2 cellular contexts compared by ENCODE assay signal in genomic region chr18:45559258-45559657, GRCh38.
TF ChIP-seq lines count a peak whose summit lies in the region.

No MANE protein-coding gene starts in this region.

TF ChIP-seq in HepG2, 621 proteins besides CTCF, POLR2A, EP300 and RAD21:
- no peak for TF ChIP-seq ZFX (CRISPR knock-in tag; IDR thresholded peaks at IDR 0.05; ENCODE audit: low read depth)
- no peak for TF ChIP-seq ZNF580 (CRISPR knock-in tag; IDR thresholded peaks at IDR 0.05; ENCODE audit: borderline replicate concordance, low read depth)
- TF ChIP-seq CREB3 (CRISPR knock-in tag; IDR thresholded peaks at IDR 0.05): no peak
- no peak for TF ChIP-seq ZFYVE20 (CRISPR knock-in tag; IDR thresholded peaks at IDR 0.05; ENCODE audit: borderline replicate concordance, low read depth)
- no peak for TF ChIP-seq TBP (CRISPR knock-in tag; IDR thresholded peaks at IDR 0.05)
- TF ChIP-seq MAFF (IDR thresholded peaks at IDR 0.05; ENCODE audit: low read depth, low read length): 0 out of 2 replicates have a peak, but pooled peaks have one; percentile 30
- peak in 1 of 2 experiments; percentile 70; a peak in 2 of 4 replicates for TF ChIP-seq MAFK (conservative IDR thresholded peaks at IDR 0.05 in 1 of 2, IDR thresholded peaks at IDR 0.05 in 1 of 2; ENCODE audit: low read length in 2 of 2)
- no peak for TF ChIP-seq MYPOP (CRISPR knock-in tag; IDR thresholded peaks at IDR 0.05)

TF ChIP-seq in IMR-90, 13 proteins besides CTCF, POLR2A, EP300 and RAD21:
- TF ChIP-seq MAFK (IDR thresholded peaks at IDR 0.05; ENCODE audit: low read depth, low read length): peak; percentile 40; the same call in 1 of the 2 replicates
- TF ChIP-seq BHLHE40 (IDR thresholded peaks at IDR 0.05; ENCODE audit: low read depth, low read length): no peak
TF ChIP-seq in IMR-90: peak in this region for 1.
